Comparison of ENCODE assay signal across 7 cellular contexts in genomic region chr11:3564384-3564783, GRCh38.
DNase-seq lines count a peak whose midpoint lies in the region; ATAC-seq and TF ChIP-seq lines count a peak whose summit lies in the region.
"Not testable (repeated sequence)": the region's sequence is repeated elsewhere in the genome, so short reads cannot be mapped to it uniquely, and the experiment has no call there.

No MANE protein-coding gene starts in this region.

- DNase-seq in DMS53 treated with DMSO at 0.1 percent for 48 hours (lab: John Stamatoyannopoulos, UW; ENCODE audit: unreplicated experiment) (peak; percentile 23), NCI-H1105 treated with DMSO at 0.1 percent for 48 hours (lab: John Stamatoyannopoulos, UW) (peak; percentile 1)
- not testable (repeated sequence) for DNase-seq in HFFc6; Panc1 (ENCODE audit: low read depth, low spot score); fibroblast of pulmonary artery (ENCODE audit: low read depth)

- in situ Hi-C loops in Panc1 (cut with HindIII; ENCODE audit: low pct_unique_long_range_greater_than_20kb, low sequenced_read_pairs) = not testable (repeated sequence)

- H3K9me3 ChIP-seq in Panc1 (ENCODE audit: control insufficient read depth, insufficient read depth, low read depth, low read length) = not testable (repeated sequence)

- CTCF ChIA-PET in Panc1 (lab: Charles Lee) = not testable (repeated sequence)

- H3K4me3 Mint-ChIP-seq in HFFc6, brain, nephron: not testable (repeated sequence)

- H3K27me3 ChIP-seq in Panc1 (ENCODE audit: control insufficient read depth, insufficient read depth, low read length) = not testable (repeated sequence)

- not testable (repeated sequence) for H3K9me3 Mint-ChIP-seq in HFFc6, brain, nephron

- not testable (repeated sequence) for BruUV-seq in Panc1 (replicated peaks; lab: Mats Ljungman, UMichigan)

- H3K4me1 Mint-ChIP-seq in HFFc6 (ENCODE audit: low read depth); brain; nephron: not testable (repeated sequence)

- not testable (repeated sequence) for H3K27ac ChIP-seq in Panc1 (ENCODE audit: low read length)

- H3K4me1 ChIP-seq in Panc1 (ENCODE audit: control insufficient read depth, insufficient read depth, low read length) = not testable (repeated sequence)

- H3K36me3 ChIP-seq in Panc1 (ENCODE audit: control insufficient read depth, insufficient read depth, low read length) = not testable (repeated sequence)

- intact Hi-C loops in Panc1 (cut with micrococcal nuclease; ENCODE audit: unreplicated experiment) = not testable (repeated sequence)

- POLR2A ChIA-PET in Panc1 (lab: Charles Lee) = not testable (repeated sequence)

- peaks cover 29% of the 10 kb centered on the region for H3K27me3 Mint-ChIP-seq in HFFc6 (ENCODE audit: insufficient read depth)
- peaks cover 15% of the 10 kb centered on the region for H3K27me3 Mint-ChIP-seq in brain
- H3K27me3 Mint-ChIP-seq in nephron (ENCODE audit: low read depth) = peaks cover 18% of the 10 kb centered on the region

- not testable (repeated sequence) for ATAC-seq in Panc1

- TF ChIP-seq CTCF in HFFc6 (IDR thresholded peaks at IDR 0.05) = peak; percentile 48
- peak; percentile 53; the same call in 1 of the 2 replicates for TF ChIP-seq CTCF in Panc1 (IDR thresholded peaks at IDR 0.05)
- peak; percentile 32 to 48 for TF ChIP-seq CTCF in brain (conservative IDR thresholded peaks at IDR 0.05)
- TF ChIP-seq CTCF in fibroblast of pulmonary artery (IDR thresholded peaks at IDR 0.05; ENCODE audit: low read length, missing control alignments) = peak; percentile 11
- TF ChIP-seq CTCF in nephron (IDR thresholded peaks at IDR 0.05; ENCODE audit: unreplicated experiment in 3 of 3) = peak; percentile 24 to 45 (median 30)

- not testable (repeated sequence) for H3K27ac Mint-ChIP-seq in HFFc6, brain, nephron

- H3K4me3 ChIP-seq in Panc1 (ENCODE audit: low read depth in 2 of 2, low read length in 2 of 2); fibroblast of pulmonary artery (replicated peaks; ENCODE audit: low read depth, low read length): not testable (repeated sequence)

- H3K36me3 Mint-ChIP-seq in HFFc6 (ENCODE audit: low read depth); brain; nephron (ENCODE audit: low read depth): not testable (repeated sequence)
